ENCODE assay signal across 13 cellular contexts in genomic region chr15:100973351-100974034, GRCh38. TPM values are rescaled to one million over a fixed set of nuclear protein-coding genes. Genes with fewer than 3 reads are reported as not detected.
DNase-seq lines count a peak whose midpoint lies in the region; ATAC-seq and TF ChIP-seq lines count a peak whose summit lies in the region.
"Had no signal": no experiment of that assay in that cellular context is flagged by ENCODE, and none has a peak within 500 bp of the region (broad histone marks: within the 10 kb centered on the region; RNA-seq: fewer than 3 reads in every experiment).

No MANE protein-coding gene starts in this region.

- H3F3A ChIP-seq in smooth muscle cell (ENCODE audit: low read depth), result no peaks in the 10 kb centered on the region

- H3K9me3 Mint-ChIP-seq in dendritic cell treated with granulocyte-macrophage colony-stimulating factor and Interleukin-4, amounts not matched to agents 40 ng/mL and 50 ng/mL, for 4 days, result no peaks in the 10 kb centered on the region

- H2AFZ ChIP-seq in smooth muscle cell (ENCODE audit: low read depth), result no peak overlapping the region

- H3K36me3 ChIP-seq in NT2/D1 (ENCODE audit: insufficient read depth, insufficient read length, low read length) (no peaks in the 10 kb centered on the region), smooth muscle cell (ENCODE audit: low read depth) (no peaks in the 10 kb centered on the region)

- intact Hi-C loops in dendritic cell treated with granulocyte-macrophage colony-stimulating factor and Interleukin-4, amounts not matched to agents 40 ng/mL and 50 ng/mL, for 4 days (cut with micrococcal nuclease), result no loop called here

- peak overlapping the region; percentile 91 for H3K4me2 ChIP-seq in smooth muscle cell

- H3K27me3 ChIP-seq in NT2/D1 (ENCODE audit: insufficient read depth, insufficient read length) (peaks cover 68% of the 10 kb centered on the region), smooth muscle cell (ENCODE audit: low read depth) (peaks cover 82% of the 10 kb centered on the region)

- peak overlapping the region; percentile 64 for H3K4me3 ChIP-seq in NT2/D1 (ENCODE audit: insufficient read length, low read depth)
- peak overlapping the region; percentile 47 for H3K4me3 ChIP-seq in smooth muscle cell

- H3K4me1 ChIP-seq in NT2/D1 (ENCODE audit: insufficient read depth, insufficient read length) (no peaks in the 10 kb centered on the region), smooth muscle cell (ENCODE audit: low read depth) (peaks cover 10% of the 10 kb centered on the region)

- WGBS in smooth muscle cell (ENCODE audit: low lambda C conversion rate), result 2% methylated on average over 65 of the region's 84 CpGs

- peaks cover 22% of the 10 kb centered on the region for H3K4me1 Mint-ChIP-seq in dendritic cell treated with granulocyte-macrophage colony-stimulating factor and Interleukin-4, amounts not matched to agents 40 ng/mL and 50 ng/mL, for 4 days (ENCODE audit: low read depth)
- H3K4me1 Mint-ChIP-seq: stimulated activated naive CD8-positive, alpha-beta T cell treated with anti-CD3 and anti-CD28 coated beads, Interleukin-15, amount 100 ng/mL, for 72 hours had no signal

- H3K27ac ChIP-seq in smooth muscle cell (ENCODE audit: low read depth), result no peak overlapping the region

- no peaks in the 10 kb centered on the region for H3K79me2 ChIP-seq in smooth muscle cell (ENCODE audit: low read depth)

- DNase-seq in NT2/D1 (ENCODE audit: low read depth, low spot score) (no peak), kidney tubule cell (ENCODE audit: low spot score) (peak; percentile 11), smooth muscle cell (lab: John Stamatoyannopoulos, UW; ENCODE audit: unreplicated experiment) (no peak), COLO829 (ENCODE audit: low spot score) (no peak), NCI-H345 treated with DMSO at 0.1 percent for 48 hours (lab: John Stamatoyannopoulos, UW; ENCODE audit: unreplicated experiment) (no peak), HCEC 1CT (no peak)
- DNase-seq: activated naive CD4-positive, alpha-beta T cell treated with anti-CD3 and anti-CD28 coated beads, Interleukin-2, amount 50 U/mL, for 16 hours; KBM-7; NCI-H82 had no signal

- H3K9me3 ChIP-seq in NT2/D1 (ENCODE audit: insufficient read depth, low read length) (no peaks in the 10 kb centered on the region), smooth muscle cell (replicated peaks; ENCODE audit: low read depth) (no peaks in the 10 kb centered on the region)

- H3K4me3 Mint-ChIP-seq in dendritic cell treated with granulocyte-macrophage colony-stimulating factor and Interleukin-4, amounts not matched to agents 40 ng/mL and 50 ng/mL, for 4 days, result peak overlapping the region; percentile 62

- H3K27ac Mint-ChIP-seq in dendritic cell treated with granulocyte-macrophage colony-stimulating factor and Interleukin-4, amounts not matched to agents 40 ng/mL and 50 ng/mL, for 4 days, result no peak overlapping the region
- H3K27ac Mint-ChIP-seq: stimulated activated naive CD8-positive, alpha-beta T cell treated with anti-CD3 and anti-CD28 coated beads, Interleukin-15, amount 100 ng/mL, for 72 hours had no signal

- peaks cover 29% of the 10 kb centered on the region for H3K27me3 Mint-ChIP-seq in dendritic cell treated with granulocyte-macrophage colony-stimulating factor and Interleukin-4, amounts not matched to agents 40 ng/mL and 50 ng/mL, for 4 days

- H3K36me3 Mint-ChIP-seq in dendritic cell treated with granulocyte-macrophage colony-stimulating factor and Interleukin-4, amounts not matched to agents 40 ng/mL and 50 ng/mL, for 4 days (ENCODE audit: low read depth), result peaks cover 95% of the 10 kb centered on the region

- H3K9ac ChIP-seq in NT2/D1 (ENCODE audit: insufficient read length, low read depth) (peak overlapping the region; percentile 77), smooth muscle cell (ENCODE audit: low read depth) (no peak overlapping the region)

- ATAC-seq in HG03565 (IDR thresholded peaks at IDR 0.05; ENCODE audit: unreplicated experiment), result no peak
- ATAC-seq: stimulated activated naive CD8-positive, alpha-beta T cell treated with anti-CD3 and anti-CD28 coated beads, Interleukin-15, amount 100 ng/mL, for 72 hours had no signal

- H4K20me1 ChIP-seq in smooth muscle cell (ENCODE audit: low read depth), result no peaks in the 10 kb centered on the region

- no peak for TF ChIP-seq CTCF in smooth muscle cell (IDR thresholded peaks at IDR 0.05; ENCODE audit: borderline replicate concordance, insufficient read depth, poor library complexity, severe bottlenecking)

RNA-seq across cellular contexts. Expression of gene LRRK1, which starts 54.3 kb away (rescaled TPM):
- total RNA-seq in smooth muscle cell, result 0.85 and 1.6 TPM in 2 replicates
- polyA plus RNA-seq in smooth muscle cell, result 1.1 and 2.7 TPM in 2 replicates
- total RNA-seq: G401 had no signal
